Comparison of ENCODE assay signal across 1 cellular context in the genomic region with DNA sequence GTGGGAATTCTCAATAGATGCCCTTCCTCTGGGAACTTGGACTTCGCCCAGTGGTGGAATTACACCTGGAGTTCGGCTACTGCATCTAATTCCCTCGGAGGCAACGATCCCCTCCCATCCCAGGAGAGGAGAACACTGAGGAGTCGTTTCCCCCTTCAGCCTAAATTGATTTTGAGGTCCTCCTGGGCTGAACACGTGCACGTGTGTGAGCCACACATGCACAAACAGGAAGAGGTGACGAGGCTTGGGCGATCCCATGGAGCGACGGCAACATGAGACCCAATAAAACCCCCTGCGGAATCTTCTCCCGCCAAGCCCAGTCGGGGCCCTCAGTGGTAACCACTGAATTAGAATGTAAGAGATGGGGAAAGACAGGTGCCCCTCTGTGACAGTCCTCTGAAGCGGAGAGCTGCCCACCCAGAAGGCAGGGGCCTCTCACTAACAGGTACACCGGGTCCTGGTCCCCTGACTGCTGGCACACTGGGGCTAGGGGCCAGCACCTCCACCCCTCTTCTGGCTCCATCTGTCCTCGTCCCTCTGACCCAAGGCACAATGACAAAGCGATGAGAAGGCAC.
TF ChIP-seq lines count a peak whose summit lies in the region.

No MANE protein-coding gene starts in this region.

TF ChIP-seq in H1, 55 proteins besides CTCF, POLR2A, EP300 and RAD21:
- TF ChIP-seq, protein P1, sequence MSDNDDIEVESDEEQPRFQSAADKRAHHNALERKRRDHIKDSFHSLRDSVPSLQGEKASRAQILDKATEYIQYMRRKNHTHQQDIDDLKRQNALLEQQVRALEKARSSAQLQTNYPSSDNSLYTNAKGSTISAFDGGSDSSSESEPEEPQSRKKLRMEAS (IDR thresholded peaks at IDR 0.05) = no peak
- TF ChIP-seq KDM5A (IDR thresholded peaks at IDR 0.05; ENCODE audit: low read length) = no peak
- TF ChIP-seq, protein P2, sequence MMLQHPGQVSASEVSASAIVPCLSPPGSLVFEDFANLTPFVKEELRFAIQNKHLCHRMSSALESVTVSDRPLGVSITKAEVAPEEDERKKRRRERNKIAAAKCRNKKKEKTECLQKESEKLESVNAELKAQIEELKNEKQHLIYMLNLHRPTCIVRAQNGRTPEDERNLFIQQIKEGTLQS (IDR thresholded peaks at IDR 0.05; ENCODE audit: insufficient read depth, low read depth, low read length) = no peak
- TF ChIP-seq RFX5 (IDR thresholded peaks at IDR 0.05; ENCODE audit: borderline replicate concordance, low read depth, low read length) = no peak
